In the genomic region with DNA sequence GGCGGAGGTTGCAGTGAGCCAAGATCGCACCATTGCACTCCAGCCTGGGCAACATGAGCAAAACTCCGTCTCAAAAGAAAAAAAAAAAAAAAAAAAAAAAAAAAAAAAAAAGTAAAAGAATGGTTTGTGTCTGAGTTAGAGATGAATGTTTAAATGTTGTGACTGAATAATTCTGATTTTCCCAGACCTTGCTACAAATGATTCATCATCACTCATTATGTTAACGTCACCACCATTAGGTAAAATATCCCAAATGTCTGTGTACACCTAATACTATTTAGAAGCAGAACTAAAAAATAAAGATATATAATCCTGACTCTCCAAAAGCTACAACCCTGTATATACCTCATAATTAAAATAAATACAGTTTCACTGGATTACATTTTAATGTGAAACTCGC, we compare ENCODE assay signal across 28 cellular contexts.
"Had no signal": no experiment of that assay in that cellular context is flagged by ENCODE, and none has a peak within 500 bp of the region (broad histone marks: within the 10 kb centered on the region; RNA-seq: fewer than 3 reads in every experiment).

No MANE protein-coding gene starts in this region.

- H3K4me1 ChIP-seq: esophagus muscularis mucosa, right lobe of liver, testis, transverse colon had no signal

- H3K4me3 ChIP-seq: cardiac muscle cell, coronary artery, dorsolateral prefrontal cortex, esophagus muscularis mucosa, hepatocyte, right lobe of liver, testis, transverse colon had no signal

- H3K27ac ChIP-seq: cardiac muscle cell, coronary artery, esophagus muscularis mucosa, hepatocyte, neutrophil, right lobe of liver, testis, transverse colon had no signal

- H3K9me3 Mint-ChIP-seq: activated B cell treated with CpG ODN at 0.5 μM for 24 hours; activated CD8-positive, alpha-beta T cell treated with anti-CD3 and anti-CD28 coated beads for 36 hours; activated naive CD4-positive, alpha-beta T cell treated with anti-CD3 and anti-CD28 coated beads, Interleukin-2, amount 50 U/mL, for 72 hours; activated T-cell treated with anti-CD3 and anti-CD28 coated beads, Interleukin-2, amount 50 U/mL, for 72 hours; mesothelial cell of epicardium; naive B cell; T-helper 2 cell treated with Interferon-gamma antibody and Interleukin-4, amounts not matched to agents 5 μg/mL and 100 μg/mL, for 36 hours had no signal

- H3K27ac Mint-ChIP-seq: activated B cell treated with CpG ODN at 0.5 μM for 24 hours; activated CD8-positive, alpha-beta T cell treated with anti-CD3 and anti-CD28 coated beads for 36 hours; activated naive CD4-positive, alpha-beta T cell treated with anti-CD3 and anti-CD28 coated beads, Interleukin-2, amount 50 U/mL, for 72 hours; activated T-cell treated with anti-CD3 and anti-CD28 coated beads, Interleukin-2, amount 50 U/mL, for 72 hours; effector memory CD8-positive, alpha-beta T cell; mesothelial cell of epicardium; naive B cell; nephron progenitor cell; T-helper 2 cell treated with Interferon-gamma antibody and Interleukin-4, amounts not matched to agents 5 μg/mL and 100 μg/mL, for 36 hours had no signal

- H3K36me3 ChIP-seq: cardiac muscle cell, esophagus muscularis mucosa, neutrophil, right lobe of liver, transverse colon had no signal

- H3K4me2 ChIP-seq: hepatocyte had no signal

- H3K27me3 ChIP-seq: cardiac muscle cell, dorsolateral prefrontal cortex, esophagus muscularis mucosa, hepatocyte, neutrophil, right lobe of liver, testis, transverse colon had no signal

- H3K36me3 Mint-ChIP-seq: activated naive CD4-positive, alpha-beta T cell treated with anti-CD3 and anti-CD28 coated beads, Interleukin-2, amount 50 U/mL, for 72 hours; mesothelial cell of epicardium; naive B cell had no signal

- H2AFZ ChIP-seq: hepatocyte had no signal

- H3K79me2 ChIP-seq: hepatocyte had no signal

- FAIRE-seq: endothelial cell of umbilical vein, frontal cortex had no signal

- ATAC-seq: activated CD8-positive, alpha-beta T cell treated with anti-CD3 and anti-CD28 coated beads for 36 hours; activated naive CD4-positive, alpha-beta T cell treated with anti-CD3 and anti-CD28 coated beads, Interleukin-2, amount 50 U/mL, for 72 hours; activated T-cell treated with anti-CD3 and anti-CD28 coated beads, Interleukin-2, amount 50 U/mL, for 72 hours; effector memory CD8-positive, alpha-beta T cell; left colon; right lobe of liver; stimulated activated naive CD8-positive, alpha-beta T cell treated with anti-CD3 and anti-CD28 coated beads, Interleukin-15, Interleukin-2, amounts not matched to agents 100 U/mL and 50 U/mL, for 24 hours had no signal

- H3K27me3 Mint-ChIP-seq: activated B cell treated with CpG ODN at 0.5 μM for 24 hours; effector memory CD8-positive, alpha-beta T cell had no signal

- H3K9me3 ChIP-seq: esophagus muscularis mucosa, neutrophil, right lobe of liver, testis, transverse colon had no signal

- H3K4me3 Mint-ChIP-seq: activated B cell treated with CpG ODN at 0.5 μM for 24 hours; activated CD8-positive, alpha-beta T cell treated with anti-CD3 and anti-CD28 coated beads for 36 hours; activated T-cell treated with anti-CD3 and anti-CD28 coated beads, Interleukin-2, amount 50 U/mL, for 72 hours; effector memory CD8-positive, alpha-beta T cell; mesothelial cell of epicardium; naive B cell; nephron progenitor cell; T-helper 2 cell treated with Interferon-gamma antibody and Interleukin-4, amounts not matched to agents 5 μg/mL and 100 μg/mL, for 36 hours had no signal

- DNase-seq: activated B cell treated with CpG ODN at 0.5 μM for 24 hours; activated CD4-positive, alpha-beta T cell treated with anti-CD3 and anti-CD28 coated beads, Interleukin-2, amount 50 U/mL, for 1 hour; activated CD8-positive, alpha-beta T cell treated with anti-CD3 and anti-CD28 coated beads for 36 hours; activated naive CD4-positive, alpha-beta T cell; activated T-cell treated with anti-CD3 and anti-CD28 coated beads, Interleukin-2, amount 50 U/mL, for 72 hours; cerebellar nuclear complex; dorsolateral prefrontal cortex; effector memory CD8-positive, alpha-beta T cell; glutamatergic neuron; islet precursor cell; left colon; naive B cell; nephron progenitor cell; right lobe of liver; stimulated activated CD4-positive, alpha-beta T cell treated with anti-CD3 and anti-CD28 coated beads, Interleukin-4, amount 100 ng/mL, for 1 hour; stimulated activated naive CD8-positive, alpha-beta T cell treated with anti-CD3 and anti-CD28 coated beads, Interleukin-15, Interleukin-2, amounts not matched to agents 100 U/mL and 50 U/mL, for 24 hours; testis; transverse colon had no signal
